ENCODE assay signal across 7 cellular contexts in genomic region chr19:41869374-41869955, GRCh38. TPM values are rescaled to one million over a fixed set of nuclear protein-coding genes. Genes with fewer than 3 reads are reported as not detected.
DNase-seq lines count a peak whose midpoint lies in the region; ATAC-seq, FAIRE-seq and TF ChIP-seq lines count a peak whose summit lies in the region.
"Had no signal": no experiment of that assay in that cellular context is flagged by ENCODE, and none has a peak within 500 bp of the region (broad histone marks: within the 10 kb centered on the region; RNA-seq: fewer than 3 reads in every experiment).

No MANE protein-coding gene starts in this region.

- no peaks in the 10 kb centered on the region for H3K9me3 Mint-ChIP-seq in CD8-positive, alpha-beta memory T cell

- H3K4me3 Mint-ChIP-seq in CD8-positive, alpha-beta memory T cell, result no peak overlapping the region

- H3K4me1 Mint-ChIP-seq in CD8-positive, alpha-beta memory T cell, result peaks cover 59 to 81% (median 70%) of the 10 kb centered on the region in 3 donors

- no peak overlapping the region for H2BK12ac ChIP-seq in H1 (ENCODE audit: low read depth, low read length)

- H2BK20ac ChIP-seq in H1 (ENCODE audit: low read length), result no peak overlapping the region

- H2BK15ac ChIP-seq in H1 (ENCODE audit: low read length), result no peak overlapping the region

- H3K27me3 ChIP-seq in CD8-positive, alpha-beta memory T cell (ENCODE audit: insufficient read depth, low read length, poor library complexity, severe bottlenecking), result no peaks in the 10 kb centered on the region
- H3K27me3 ChIP-seq in HUES64 (ENCODE audit: insufficient read depth, low read length) (no peaks in the 10 kb centered on the region), H1 (replicated peaks in 1 of 4; ENCODE audit: control insufficient read depth in 3 of 4, extremely low read depth in 1 of 4, insufficient read depth in 3 of 4, low read length in 3 of 4) (no peaks in the 10 kb centered on the region)

- no peak overlapping the region for H3K4ac ChIP-seq in H1 (replicated peaks; ENCODE audit: insufficient read length, low read depth, low read length)

- no peak overlapping the region for H3K27ac ChIP-seq in CD8-positive, alpha-beta memory T cell (ENCODE audit: low read depth, low read length)
- H3K27ac ChIP-seq in HUES64 (ENCODE audit: low read depth, low read length), result peak overlapping the region; percentile 20; the same call in 1 of the 2 replicates
- no peak overlapping the region for H3K27ac ChIP-seq in H1 (ENCODE audit: low read depth, low read length)

- H3K36me3 ChIP-seq in CD8-positive, alpha-beta memory T cell (ENCODE audit: insufficient read depth, low read length), result peaks cover 40% of the 10 kb centered on the region
- H3K36me3 ChIP-seq in HUES64 (ENCODE audit: insufficient read depth, low read length), result peaks cover 73% of the 10 kb centered on the region
- peaks cover 38 to 71% (median 61%) of the 10 kb centered on the region in 4 experiments for H3K36me3 ChIP-seq in H1 (ENCODE audit: control insufficient read depth in 2 of 4, insufficient read depth in 4 of 4, low read length in 3 of 4)

- peaks cover 4 to 63% (median 11%) of the 10 kb centered on the region in 3 donors for H3K36me3 Mint-ChIP-seq in CD8-positive, alpha-beta memory T cell

- H3K18ac ChIP-seq in H1 (ENCODE audit: extremely low read depth, low read length), result no peak overlapping the region

- no peak overlapping the region for H4K5ac ChIP-seq in H1 (ENCODE audit: insufficient read length, low read depth, low read length)

- H3K9ac ChIP-seq in HUES64 (ENCODE audit: low read depth, low read length) (no peak overlapping the region), H1 (replicated peaks in 1 of 4; ENCODE audit: extremely low read depth in 1 of 4, low read depth in 3 of 4, low read length in 3 of 4) (no peak overlapping the region)

- FAIRE-seq in H1 (lab: Jason Lieb, UNC), result no peak
- FAIRE-seq: endometrium had no signal

- no peak for TF ChIP-seq EP300 in H1 (IDR thresholded peaks at IDR 0.05; ENCODE audit: borderline replicate concordance in 1 of 2, low read depth in 2 of 2, low read length in 2 of 2)

- no peak overlapping the region for H2BK120ac ChIP-seq in H1 (replicated peaks; ENCODE audit: low read depth, low read length)

- no peak overlapping the region for H4K91ac ChIP-seq in H1 (replicated peaks; ENCODE audit: insufficient read length, low read length)

- no peaks in the 10 kb centered on the region for H3K9me3 ChIP-seq in CD8-positive, alpha-beta memory T cell (ENCODE audit: low read length)
- H3K9me3 ChIP-seq in HUES64 (ENCODE audit: insufficient read depth, low read depth, low read length), result no peaks in the 10 kb centered on the region
- no peaks in the 10 kb centered on the region for H3K9me3 ChIP-seq in H1 (ENCODE audit: insufficient read depth in 2 of 2, low read depth in 1 of 2, low read length in 1 of 2)

- TF ChIP-seq POLR2A in H1 (IDR thresholded peaks at IDR 0.05; ENCODE audit: control extremely low read depth in 1 of 2, low read depth in 2 of 2, low read length in 2 of 2), result 0 out of 3 replicates have a peak, but pooled peaks of 1 of the 2 experiments have one; percentile 0

- ATAC-seq in GM21360 (IDR thresholded peaks at IDR 0.05; ENCODE audit: unreplicated experiment) (no peak), HG03565 (IDR thresholded peaks at IDR 0.05; ENCODE audit: unreplicated experiment) (no peak)

- TF ChIP-seq CTCF in H1 (IDR thresholded peaks at IDR 0.05; ENCODE audit: control extremely low read depth in 1 of 3, insufficient read depth in 1 of 3, low read depth in 1 of 3, low read length in 3 of 3), result no peak

- H4K8ac ChIP-seq in H1 (ENCODE audit: extremely low read depth, insufficient read depth, low read length), result no peak overlapping the region

- H3K23me2 ChIP-seq in H1 (ENCODE audit: low read depth, low read length), result no peaks in the 10 kb centered on the region

- H4K20me1 ChIP-seq in H1 (replicated peaks in 1 of 2; ENCODE audit: control insufficient read depth in 1 of 2, insufficient read depth in 2 of 2, low read length in 2 of 2), result peaks cover 32 to 42% of the 10 kb centered on the region in 2 experiments

- H2AK5ac ChIP-seq in H1 (ENCODE audit: low read depth, low read length), result no peak overlapping the region

- H3K27me3 Mint-ChIP-seq in CD8-positive, alpha-beta memory T cell, result no peaks in the 10 kb centered on the region

- TF ChIP-seq RAD21 in H1 (IDR thresholded peaks at IDR 0.05 in 1 of 2, conservative IDR thresholded peaks at IDR 0.05 in 1 of 2; ENCODE audit: low read depth in 2 of 2, low read length in 2 of 2), result no peak

- H2AFZ ChIP-seq in H1 (ENCODE audit: low read length), result no peak overlapping the region

- DNase-seq in CD8-positive, alpha-beta memory T cell, result no peak
- DNase-seq in H1 (ENCODE audit: low read depth in 1 of 2, low spot score in 2 of 2) (no peak), C1 segment of cervical spinal cord (lab: John Stamatoyannopoulos, UW) (no peak)

- H3K4me2 ChIP-seq in H1 (ENCODE audit: insufficient read depth in 1 of 2, low read depth in 2 of 2, low read length in 2 of 2), result no peak overlapping the region

- POLR2A ChIA-PET in CD8-positive, alpha-beta memory T cell (lab: Charles Lee), result interaction anchor here (1.7 to 8.6 kb wide), 2 partner anchors 10 to 18 kb away, joined by 9 to 190 read pairs; partner anchors contain the start of genes ARHGEF1 and RPS19
- POLR2A ChIA-PET in H1 (lab: Charles Lee; ENCODE audit: partially characterized antibody), result interaction anchor here (0.9 to 13.9 kb wide), 12 partner anchors 12 to 559 kb away, joined by 3 to 298 read pairs (median 5); partner anchors contain the start of genes ARHGEF1, B9D2, RABAC1 and RPS19

- H3K4me3 ChIP-seq in CD8-positive, alpha-beta memory T cell (ENCODE audit: low read length), result no peak overlapping the region
- H3K4me3 ChIP-seq in HUES64 (ENCODE audit: low read length) (no peak overlapping the region), H1 (ENCODE audit: extremely low read depth in 1 of 4, insufficient read depth in 2 of 4, low read depth in 3 of 4, low read length in 4 of 4) (no peak overlapping the region)

- CTCF ChIA-PET in CD8-positive, alpha-beta memory T cell (lab: Charles Lee), result interaction anchor here (1.4 to 16.3 kb wide), 4 partner anchors 17 to 83 kb away, joined by 3 to 227 read pairs (median 32); partner anchors contain the start of gene ARHGEF1
- CTCF ChIA-PET in H1 (lab: Charles Lee; ENCODE audit: partially characterized antibody), result interaction anchor here (1.5 kb wide), 1 partner anchor 68 kb away, joined by 3 read pairs; no protein-coding TSS in a partner anchor

- H3K79me2 ChIP-seq in H1 (ENCODE audit: control insufficient read depth in 1 of 2, insufficient read depth in 2 of 2, low read length in 2 of 2), result peaks cover 0 to 32% of the 10 kb centered on the region in 2 experiments; a peak in 3 of 4 replicates

- H3K27ac Mint-ChIP-seq in CD8-positive, alpha-beta memory T cell, result peak overlapping the region; percentile 34 to 99 (median 89)

- H3K14ac ChIP-seq in H1 (ENCODE audit: insufficient read length), result no peak overlapping the region

- 93% methylated on average over 13 of the region's 13 CpGs for WGBS in HUES64
- 92% methylated on average over 13 of the region's 13 CpGs; no CpG with 5 or more reads in 1 of the 2 experiments for WGBS in H1 (ENCODE audit: extremely low coverage in 1 of 2, insufficient coverage in 1 of 2, insufficient read length in 1 of 2, insufficient replicate concordance in 2 of 2, low coverage in 1 of 2, low lambda C conversion rate in 2 of 2, missing lambda C conversion rate in 1 of 2), 2 experiments

- peaks cover 94% of the 10 kb centered on the region for H3K4me1 ChIP-seq in CD8-positive, alpha-beta memory T cell (ENCODE audit: insufficient read depth, low read length)
- H3K4me1 ChIP-seq in HUES64 (ENCODE audit: insufficient read depth, low read length) (no peaks in the 10 kb centered on the region; the same call in 1 of the 2 replicates), H1 (replicated peaks in 1 of 4; ENCODE audit: control insufficient read depth in 3 of 4, insufficient read depth in 4 of 4, low read length in 3 of 4) (peaks cover 0 to 5% (median 2%) of the 10 kb centered on the region in 4 experiments; a peak in 5 of 7 replicates)

- H3K23ac ChIP-seq in H1 (ENCODE audit: insufficient read length), result no peak overlapping the region

- H3K56ac ChIP-seq in H1 (replicated peaks; ENCODE audit: insufficient read length, low read depth, low read length), result no peak overlapping the region

- H2BK5ac ChIP-seq in H1 (ENCODE audit: low read depth, low read length), result no peak overlapping the region

- H3K79me1 ChIP-seq in H1 (ENCODE audit: low read depth, low read length), result peaks cover 12% of the 10 kb centered on the region

RNA-seq across cellular contexts. Expression of gene CD79A, which starts 7.6 kb away (rescaled TPM):
- total RNA-seq in CD8-positive, alpha-beta memory T cell, result 1 to 10 TPM; 1.3 to 2.2 TPM
- 9.4 TPM for polyA plus RNA-seq in CD8-positive, alpha-beta memory T cell
- polyA plus RNA-seq in HUES64 (2013, experiment 1 of 2), result 0.25 TPM
- 0.44 TPM for polyA plus RNA-seq in HUES64 (2013, experiment 2 of 2)
- total RNA-seq in H1 (2021; fragmentation: NEBNext Ultra II Directional; extraction: Animal tissue kit (Norgen Biotek cat#: 25700)), result 0.54 TPM in 1 of 2 replicates, not detected in the other
- 0.77 and 0.83 TPM in 2 replicates for polyA plus RNA-seq in H1 (2011; rRNA removed)
- polyA plus RNA-seq in H1 (2011; cell fraction: cytosol; rRNA removed), result 0.49 TPM
- polyA plus RNA-seq in H1 (2011; cell fraction: nucleus; rRNA removed), result 0.91 TPM
- polyA plus RNA-seq in H1 (2012, experiment 1 of 2), result 0.28 to 1.0 TPM (median 0.52 TPM) in 3 of 4 replicates, not detected in the other
- polyA plus RNA-seq in H1 (2012, experiment 2 of 2), result 0.55 TPM
- polyA plus RNA-seq in H1 (2013, experiment 1 of 2), result 0.59 TPM
- 0.68 TPM for polyA plus RNA-seq in H1 (2013, experiment 2 of 2)
- not detected in 2 replicates for polyA minus RNA-seq in H1 (2011; rRNA and poly(A)+ RNA removed)
- polyA minus RNA-seq in H1 (2011; cell fraction: cytosol; rRNA and poly(A)+ RNA removed), result not detected
- not detected for polyA minus RNA-seq in H1 (2011; cell fraction: nucleus; rRNA and poly(A)+ RNA removed)

RNA-seq across cellular contexts. Expression of gene RPS19, which starts 9.4 kb away (rescaled TPM):
- 1,000 to 10,000 TPM; 3,036 to 3,142 TPM for total RNA-seq in CD8-positive, alpha-beta memory T cell
- 6,195 TPM for polyA plus RNA-seq in CD8-positive, alpha-beta memory T cell
- polyA plus RNA-seq in HUES64 (2013, experiment 1 of 2), result 3,403 TPM
- polyA plus RNA-seq in HUES64 (2013, experiment 2 of 2), result 3,620 TPM
- total RNA-seq in H1 (2021; fragmentation: NEBNext Ultra II Directional; extraction: Animal tissue kit (Norgen Biotek cat#: 25700)), result 2,817 and 2,831 TPM in 2 replicates
- polyA plus RNA-seq in H1 (2011; rRNA removed), result 5,751 and 9,112 TPM in 2 replicates
- polyA plus RNA-seq in H1 (2011; cell fraction: cytosol; rRNA removed), result 5,170 TPM
- 1,732 TPM for polyA plus RNA-seq in H1 (2011; cell fraction: nucleus; rRNA removed)
- 3,684 to 5,048 TPM (median 4,659 TPM) in 4 replicates for polyA plus RNA-seq in H1 (2012, experiment 1 of 2)
- 6,526 TPM for polyA plus RNA-seq in H1 (2012, experiment 2 of 2)
- 3,247 TPM for polyA plus RNA-seq in H1 (2013, experiment 1 of 2)
- 3,131 TPM for polyA plus RNA-seq in H1 (2013, experiment 2 of 2)
- polyA minus RNA-seq in H1 (2011; rRNA and poly(A)+ RNA removed), result 334 and 573 TPM in 2 replicates
- polyA minus RNA-seq in H1 (2011; cell fraction: cytosol; rRNA and poly(A)+ RNA removed), result 1,472 TPM
- polyA minus RNA-seq in H1 (2011; cell fraction: nucleus; rRNA and poly(A)+ RNA removed), result 675 TPM

RNA-seq across cellular contexts. Expression of gene ARHGEF1, which starts 13.5 kb away (rescaled TPM):
- 100 to 1,000 TPM; 295 to 312 TPM for total RNA-seq in CD8-positive, alpha-beta memory T cell
- polyA plus RNA-seq in CD8-positive, alpha-beta memory T cell, result 350 TPM
- polyA plus RNA-seq in HUES64 (2013, experiment 1 of 2), result 26.3 TPM
- 32.8 TPM for polyA plus RNA-seq in HUES64 (2013, experiment 2 of 2)
- total RNA-seq in H1 (2021; fragmentation: NEBNext Ultra II Directional; extraction: Animal tissue kit (Norgen Biotek cat#: 25700)), result 49.0 and 54.6 TPM in 2 replicates
- polyA plus RNA-seq in H1 (2011; rRNA removed), result 23.0 and 41.1 TPM in 2 replicates
- polyA plus RNA-seq in H1 (2011; cell fraction: cytosol; rRNA removed), result 35.9 TPM
- polyA plus RNA-seq in H1 (2011; cell fraction: nucleus; rRNA removed), result 95.3 TPM
- 38.4 to 51.0 TPM (median 48.8 TPM) in 4 replicates for polyA plus RNA-seq in H1 (2012, experiment 1 of 2)
- 35.5 TPM for polyA plus RNA-seq in H1 (2012, experiment 2 of 2)
- polyA plus RNA-seq in H1 (2013, experiment 1 of 2), result 49.6 TPM
- polyA plus RNA-seq in H1 (2013, experiment 2 of 2), result 44.9 TPM
- 9.4 and 11.0 TPM in 2 replicates for polyA minus RNA-seq in H1 (2011; rRNA and poly(A)+ RNA removed)
- 25.5 TPM for polyA minus RNA-seq in H1 (2011; cell fraction: cytosol; rRNA and poly(A)+ RNA removed)
- 34.6 TPM for polyA minus RNA-seq in H1 (2011; cell fraction: nucleus; rRNA and poly(A)+ RNA removed)

RNA-seq across cellular contexts. Expression of gene DMRTC2, which starts 24.6 kb away (rescaled TPM):
- not detected for total RNA-seq in CD8-positive, alpha-beta memory T cell
- polyA plus RNA-seq in CD8-positive, alpha-beta memory T cell, result not detected
- polyA plus RNA-seq in HUES64 (2013, experiment 1 of 2), result not detected
- not detected for polyA plus RNA-seq in HUES64 (2013, experiment 2 of 2)
- not detected in 2 replicates for total RNA-seq in H1 (2021; fragmentation: NEBNext Ultra II Directional; extraction: Animal tissue kit (Norgen Biotek cat#: 25700))
- polyA plus RNA-seq in H1 (2011; rRNA removed), result not detected in 2 replicates
- not detected for polyA plus RNA-seq in H1 (2011; cell fraction: cytosol; rRNA removed)
- not detected for polyA plus RNA-seq in H1 (2011; cell fraction: nucleus; rRNA removed)
- polyA plus RNA-seq in H1 (2012, experiment 1 of 2), result not detected in 4 replicates
- polyA plus RNA-seq in H1 (2012, experiment 2 of 2), result not detected
- polyA plus RNA-seq in H1 (2013, experiment 1 of 2), result 0.04 TPM
- polyA plus RNA-seq in H1 (2013, experiment 2 of 2), result not detected
- not detected in 2 replicates for polyA minus RNA-seq in H1 (2011; rRNA and poly(A)+ RNA removed)
- polyA minus RNA-seq in H1 (2011; cell fraction: cytosol; rRNA and poly(A)+ RNA removed), result not detected
- polyA minus RNA-seq in H1 (2011; cell fraction: nucleus; rRNA and poly(A)+ RNA removed), result not detected

RNA-seq across cellular contexts. Expression of gene LYPD4, which starts 25.0 kb away (rescaled TPM):
- not detected for total RNA-seq in CD8-positive, alpha-beta memory T cell
- polyA plus RNA-seq in CD8-positive, alpha-beta memory T cell, result not detected
- not detected for polyA plus RNA-seq in HUES64 (2013, experiment 1 of 2)
- polyA plus RNA-seq in HUES64 (2013, experiment 2 of 2), result not detected
- total RNA-seq in H1 (2021; fragmentation: NEBNext Ultra II Directional; extraction: Animal tissue kit (Norgen Biotek cat#: 25700)), result not detected in 2 replicates
- 0.06 TPM in 1 of 2 replicates, not detected in the other for polyA plus RNA-seq in H1 (2011; rRNA removed)
- polyA plus RNA-seq in H1 (2011; cell fraction: cytosol; rRNA removed), result not detected
- not detected for polyA plus RNA-seq in H1 (2011; cell fraction: nucleus; rRNA removed)
- not detected in 4 replicates for polyA plus RNA-seq in H1 (2012, experiment 1 of 2)
- not detected for polyA plus RNA-seq in H1 (2012, experiment 2 of 2)
- polyA plus RNA-seq in H1 (2013, experiment 1 of 2), result not detected
- not detected for polyA plus RNA-seq in H1 (2013, experiment 2 of 2)
- not detected in 2 replicates for polyA minus RNA-seq in H1 (2011; rRNA and poly(A)+ RNA removed)
- polyA minus RNA-seq in H1 (2011; cell fraction: cytosol; rRNA and poly(A)+ RNA removed), result not detected
- not detected for polyA minus RNA-seq in H1 (2011; cell fraction: nucleus; rRNA and poly(A)+ RNA removed)
